23 cellular contexts compared by ENCODE assay signal in genomic region chr1:53527368-53527767, GRCh38.
"Had no signal": no experiment of that assay in that cellular context is flagged by ENCODE, and none has a peak within 500 bp of the region (broad histone marks: within the 10 kb centered on the region; RNA-seq: fewer than 3 reads in every experiment).

No MANE protein-coding gene starts in this region.

- H3K4me3 ChIP-seq: esophagus muscularis mucosa, left lung, lower lobe of right lung, mucosa of descending colon, pancreas, psoas muscle, right atrium auricular region, tibial nerve had no signal

- FAIRE-seq: islet of Langerhans, pancreas had no signal

- H3K9me3 ChIP-seq: breast epithelium, esophagus muscularis mucosa, left lung, lower lobe of right lung, mucosa of descending colon, pancreas, psoas muscle, right atrium auricular region, tibial nerve had no signal

- H3K36me3 ChIP-seq: breast epithelium, esophagus muscularis mucosa, left lung, lower lobe of right lung, pancreas, right atrium auricular region, tibial nerve had no signal

- H3K27me3 ChIP-seq: breast epithelium, esophagus muscularis mucosa, left lung, pancreas, right atrium auricular region, tibial nerve had no signal

- ATAC-seq: activated CD4-positive, CD25-positive, alpha-beta regulatory T cell treated with anti-CD3 and anti-CD28 coated beads, Interleukin-2, amount 50 U/mL, for 24 hours had no signal

- DNase-seq: activated CD4-positive, alpha-beta memory T cell treated with anti-CD3 and anti-CD28 coated beads for 36 hours; activated CD4-positive, alpha-beta T cell treated with anti-CD3 and anti-CD28 coated beads, Interleukin-2, amount 10 ng/mL, durations not matched to agents 24 days and 14 days; activated CD8-positive, alpha-beta memory T cell treated with anti-CD3 and anti-CD28 coated beads, Interleukin-2, amount 50 U/mL, for 4 hours; activated gamma-delta T cell; activated naive CD4-positive, alpha-beta T cell treated with anti-CD3 and anti-CD28 coated beads, Interleukin-2, amount 10 ng/mL, durations not matched to agents 7 days and 5 days; activated naive CD8-positive, alpha-beta T cell treated with anti-CD3 and anti-CD28 coated beads, Interleukin-2, amount 10 ng/mL, durations not matched to agents 7 days and 5 days; activated T-cell treated with anti-CD3 and anti-CD28 coated beads, Interleukin-2, amount 50 U/mL, for 1 hour; central memory CD4-positive, alpha-beta T cell; foreskin melanocyte; mesendoderm; stimulated activated naive CD4-positive, alpha-beta T cell treated with Interleukin-2 at 50 U/mL for 16 hours; T-helper 1 cell had no signal

- H3K4me1 ChIP-seq: left lung, lower lobe of right lung, pancreas, psoas muscle had no signal

- H3K27ac ChIP-seq: esophagus muscularis mucosa, left lung, lower lobe of right lung, pancreas, psoas muscle, right atrium auricular region had no signal
